Comparison of ENCODE assay signal across 11 cellular contexts in the genomic region with DNA sequence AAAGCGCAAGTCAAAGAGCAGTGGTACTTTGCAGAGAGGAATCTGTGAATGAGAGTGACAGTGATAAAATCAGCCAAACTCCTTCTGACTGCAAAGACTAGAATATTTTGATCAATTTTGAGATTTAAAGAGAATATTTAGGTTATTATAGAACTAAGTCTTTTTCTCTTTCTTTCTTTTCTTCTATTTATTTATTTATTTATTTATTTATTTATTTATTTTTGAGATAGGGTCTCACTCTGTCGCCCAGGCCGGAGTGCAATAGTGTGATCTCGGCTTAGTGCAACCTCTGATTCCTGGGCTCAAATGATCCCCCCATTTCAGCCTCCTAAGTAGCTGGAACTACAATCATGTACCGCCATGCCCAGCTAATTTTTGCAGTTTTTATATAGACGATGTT.
"Had no signal": no experiment of that assay in that cellular context is flagged by ENCODE, and none has a peak within 500 bp of the region (broad histone marks: within the 10 kb centered on the region; RNA-seq: fewer than 3 reads in every experiment).

No MANE protein-coding gene starts in this region.

- H3K4me2 ChIP-seq: GM23338 had no signal

- H3K4me3 Mint-ChIP-seq: GM23338, H9, HFFc6 had no signal

- H3K27ac Mint-ChIP-seq: GM23338, H9, HFFc6 had no signal

- ATAC-seq: GM23338, HCT116 had no signal

- FAIRE-seq: H1, H54 had no signal

- H3K9me3 Mint-ChIP-seq: HFFc6 had no signal

- DNase-seq: GM23248, GOT3, H7, H9, HCEC 1CT, HFFc6 had no signal

- H2AFZ ChIP-seq: GM23248, GM23338 had no signal

- H3K27ac ChIP-seq: GM23248 had no signal

- H3K4me3 ChIP-seq: GM23248, GM23338, HAP-1 had no signal

- H3K36me3 ChIP-seq: HAP-1 had no signal

- H3K9me3 ChIP-seq: HAP-1 had no signal

- H3K4me1 ChIP-seq: HAP-1 had no signal
